In the genomic region with DNA sequence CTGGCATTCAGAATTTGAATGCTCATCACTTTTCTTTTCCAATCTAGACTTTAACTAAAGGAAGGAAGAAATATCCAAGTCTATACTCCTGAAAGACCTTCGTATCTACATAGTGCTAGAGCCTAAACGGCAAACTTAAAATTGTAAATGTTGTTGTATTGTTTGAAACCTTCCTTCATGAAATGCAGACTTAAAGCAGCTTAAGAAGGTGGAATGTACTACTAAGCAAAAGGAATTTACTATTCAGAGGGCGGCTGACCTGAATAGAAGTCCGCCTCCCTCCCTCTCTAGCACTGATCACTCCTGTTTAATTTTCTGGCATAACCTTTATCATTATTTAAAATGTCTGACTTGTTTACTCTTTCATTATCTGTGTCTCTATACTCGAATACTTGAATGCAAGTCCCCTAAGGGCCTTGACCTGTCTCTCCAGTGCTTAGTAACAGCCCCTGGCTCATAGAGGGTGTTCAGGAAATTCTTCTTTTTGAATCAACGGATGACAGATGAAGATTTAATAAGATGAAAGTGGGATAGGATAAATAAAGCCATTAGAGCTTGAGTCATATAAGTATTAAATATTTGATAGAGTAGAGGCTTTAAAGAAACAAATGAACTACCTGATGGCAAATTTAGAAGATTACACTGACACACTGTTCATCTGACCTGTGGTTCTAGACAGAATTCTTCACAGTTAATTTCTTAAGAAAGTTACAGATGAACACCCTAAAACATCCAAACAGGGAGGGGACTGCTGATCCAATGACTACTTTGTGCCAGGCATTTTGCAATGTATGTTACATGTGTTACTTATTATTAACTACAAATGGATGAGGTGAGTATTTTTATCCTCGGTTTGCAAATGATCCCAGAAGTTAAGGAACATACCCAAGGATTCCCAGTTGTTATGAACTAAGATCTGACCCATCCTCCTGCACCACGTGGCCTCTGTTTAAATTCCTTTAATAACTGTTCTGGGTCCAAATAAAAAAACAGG, we compare ENCODE assay signal across 1 cellular context.
TF ChIP-seq lines count a peak whose summit lies in the region.

No MANE protein-coding gene starts in this region.

TF ChIP-seq in WTC11, 78 proteins besides CTCF, POLR2A, EP300 and RAD21:
- TF ChIP-seq HMGXB4 (CRISPR knock-in tag; IDR thresholded peaks at IDR 0.05) (no peak), ZNF416 (CRISPR knock-in tag; IDR thresholded peaks at IDR 0.05) (no peak), TEAD1 (CRISPR knock-in tag; IDR thresholded peaks at IDR 0.05) (peak; percentile 46; the same call in 1 of the 2 replicates)
